In the genomic region with DNA sequence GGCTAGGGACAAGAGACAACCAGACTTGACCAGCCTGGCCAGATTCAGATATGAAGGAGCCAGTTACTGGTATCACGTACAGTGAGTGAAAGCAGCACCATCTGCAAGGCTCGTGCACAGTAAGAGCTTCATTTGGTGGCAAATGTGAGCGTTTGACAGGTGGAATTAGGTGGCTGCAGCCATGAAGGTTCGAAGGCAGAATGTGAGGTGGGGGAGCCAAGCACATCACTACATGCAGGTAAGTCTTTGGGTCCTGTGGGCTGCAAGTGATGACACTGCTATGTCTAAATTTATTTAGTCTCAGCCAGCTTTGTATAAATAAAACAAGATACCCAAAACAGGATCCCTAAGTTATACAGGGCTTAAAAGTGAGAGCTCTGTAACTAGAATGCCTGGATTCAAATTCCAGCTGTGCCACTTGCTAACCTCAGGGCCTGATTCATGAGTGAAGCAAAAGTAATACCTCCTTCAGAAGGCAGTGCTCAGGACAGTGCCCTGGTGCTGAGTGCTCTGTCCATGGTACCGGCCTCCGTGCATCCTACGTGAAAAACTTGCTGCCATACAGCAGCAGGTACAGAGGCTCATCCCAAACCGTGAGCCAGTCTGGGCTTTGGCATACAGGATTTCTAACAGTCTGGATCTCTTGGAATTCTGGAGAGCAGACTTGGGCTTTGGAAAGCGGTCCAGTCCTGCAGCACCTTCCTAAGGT, we compare ENCODE assay signal across 2 cellular contexts.
A peak's percentile ranks its signal among the peaks of the same experiment; 100 is the strongest.
TF ChIP-seq lines count a peak whose summit lies in the region.

No MANE protein-coding gene starts in this region.

TF ChIP-seq in IMR-90, 13 proteins besides CTCF, POLR2A, EP300 and RAD21:
- TF ChIP-seq RCOR1 (IDR thresholded peaks at IDR 0.05; ENCODE audit: insufficient replicate concordance, low read length): no peak
- peak; percentile 96 for TF ChIP-seq MXI1 (IDR thresholded peaks at IDR 0.05; ENCODE audit: borderline replicate concordance, low read depth, low read length)

TF ChIP-seq in K562, 482 proteins besides CTCF, POLR2A, EP300 and RAD21 (continues in another document):
- TF ChIP-seq NFATC3 (IDR thresholded peaks at IDR 0.05): no peak
- TF ChIP-seq, protein P1, sequence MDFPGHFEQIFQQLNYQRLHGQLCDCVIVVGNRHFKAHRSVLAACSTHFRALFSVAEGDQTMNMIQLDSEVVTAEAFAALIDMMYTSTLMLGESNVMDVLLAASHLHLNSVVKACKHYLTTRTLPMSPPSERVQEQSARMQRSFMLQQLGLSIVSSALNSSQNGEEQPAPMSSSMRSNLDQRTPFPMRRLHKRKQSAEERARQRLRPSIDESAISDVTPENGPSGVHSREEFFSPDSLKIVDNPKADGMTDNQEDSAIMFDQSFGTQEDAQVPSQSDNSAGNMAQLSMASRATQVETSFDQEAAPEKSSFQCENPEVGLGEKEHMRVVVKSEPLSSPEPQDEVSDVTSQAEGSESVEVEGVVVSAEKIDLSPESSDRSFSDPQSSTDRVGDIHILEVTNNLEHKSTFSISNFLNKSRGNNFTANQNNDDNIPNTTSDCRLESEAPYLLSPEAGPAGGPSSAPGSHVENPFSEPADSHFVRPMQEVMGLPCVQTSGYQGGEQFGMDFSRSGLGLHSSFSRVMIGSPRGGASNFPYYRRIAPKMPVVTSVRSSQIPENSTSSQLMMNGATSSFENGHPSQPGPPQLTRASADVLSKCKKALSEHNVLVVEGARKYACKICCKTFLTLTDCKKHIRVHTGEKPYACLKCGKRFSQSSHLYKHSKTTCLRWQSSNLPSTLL (IDR thresholded peaks at IDR 0.05): no peak
- no peak for TF ChIP-seq ZNF778 (CRISPR knock-in tag; IDR thresholded peaks at IDR 0.05)
- no peak for TF ChIP-seq HSF4 (CRISPR knock-in tag; IDR thresholded peaks at IDR 0.05; ENCODE audit: borderline replicate concordance)
- no peak for TF ChIP-seq RBM15 (IDR thresholded peaks at IDR 0.05; ENCODE audit: insufficient read depth, low read length)
- TF ChIP-seq, protein P2, sequence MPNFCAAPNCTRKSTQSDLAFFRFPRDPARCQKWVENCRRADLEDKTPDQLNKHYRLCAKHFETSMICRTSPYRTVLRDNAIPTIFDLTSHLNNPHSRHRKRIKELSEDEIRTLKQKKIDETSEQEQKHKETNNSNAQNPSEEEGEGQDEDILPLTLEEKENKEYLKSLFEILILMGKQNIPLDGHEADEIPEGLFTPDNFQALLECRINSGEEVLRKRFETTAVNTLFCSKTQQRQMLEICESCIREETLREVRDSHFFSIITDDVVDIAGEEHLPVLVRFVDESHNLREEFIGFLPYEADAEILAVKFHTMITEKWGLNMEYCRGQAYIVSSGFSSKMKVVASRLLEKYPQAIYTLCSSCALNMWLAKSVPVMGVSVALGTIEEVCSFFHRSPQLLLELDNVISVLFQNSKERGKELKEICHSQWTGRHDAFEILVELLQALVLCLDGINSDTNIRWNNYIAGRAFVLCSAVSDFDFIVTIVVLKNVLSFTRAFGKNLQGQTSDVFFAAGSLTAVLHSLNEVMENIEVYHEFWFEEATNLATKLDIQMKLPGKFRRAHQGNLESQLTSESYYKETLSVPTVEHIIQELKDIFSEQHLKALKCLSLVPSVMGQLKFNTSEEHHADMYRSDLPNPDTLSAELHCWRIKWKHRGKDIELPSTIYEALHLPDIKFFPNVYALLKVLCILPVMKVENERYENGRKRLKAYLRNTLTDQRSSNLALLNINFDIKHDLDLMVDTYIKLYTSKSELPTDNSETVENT (CRISPR knock-in tag; IDR thresholded peaks at IDR 0.05): no peak
- no peak for TF ChIP-seq SMARCE1 (IDR thresholded peaks at IDR 0.05)
- TF ChIP-seq, protein P3, sequence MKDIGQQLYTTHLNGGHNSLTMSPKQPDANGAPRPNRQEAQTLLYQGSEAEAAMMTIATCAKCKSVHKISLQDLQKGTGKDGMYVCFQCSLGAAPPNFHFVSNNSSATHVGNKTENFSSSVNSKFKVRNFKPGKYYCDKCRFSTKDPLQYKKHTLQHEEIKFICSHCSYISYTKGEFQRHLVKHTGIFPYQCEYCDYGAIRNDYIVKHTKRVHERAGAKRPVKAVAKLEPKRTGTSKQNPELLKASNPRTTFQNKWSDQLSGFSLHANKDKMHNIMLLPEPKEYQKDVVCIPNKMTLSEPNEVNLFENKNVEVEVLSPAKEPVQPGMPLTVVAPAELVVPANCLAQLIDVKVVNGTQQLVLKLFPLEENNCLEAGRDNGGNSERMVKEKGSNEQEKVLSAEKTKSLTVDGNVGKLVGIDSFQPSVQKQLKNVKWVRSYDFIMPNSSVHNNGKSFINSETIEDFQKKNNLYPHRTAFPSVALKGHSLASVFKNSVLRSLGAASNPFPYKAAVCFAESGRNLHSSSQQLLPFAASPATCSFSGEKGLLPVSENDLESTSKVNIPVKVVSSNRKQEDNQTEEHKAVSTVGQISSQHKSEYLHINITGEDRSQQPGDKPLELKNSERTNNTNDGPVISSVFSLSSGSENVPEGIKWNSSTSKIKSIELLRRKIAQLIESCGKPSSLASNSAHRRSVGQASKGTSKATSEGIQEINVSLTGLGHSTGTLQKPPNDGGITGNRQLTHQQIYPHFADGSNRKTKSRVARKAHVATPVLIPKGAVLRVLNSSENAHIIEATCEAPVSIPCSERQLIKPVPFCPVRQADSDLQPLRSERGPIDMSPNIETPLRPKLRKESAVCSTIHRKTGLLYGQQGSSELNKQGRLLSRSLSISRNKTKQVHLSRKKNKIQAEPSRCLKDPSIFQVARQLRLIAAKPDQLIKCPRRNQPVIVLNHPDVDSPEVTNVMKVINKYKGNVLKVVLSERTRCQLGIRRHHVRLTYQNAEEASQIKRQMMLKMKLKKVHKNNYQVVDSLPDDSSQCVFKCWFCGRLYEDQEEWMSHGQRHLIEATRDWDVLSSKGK (CRISPR knock-in tag; IDR thresholded peaks at IDR 0.05): no peak
- no peak for TF ChIP-seq WHSC1 (IDR thresholded peaks at IDR 0.05; ENCODE audit: low read length)
- no peak for TF ChIP-seq ZNF274 (IDR thresholded peaks at IDR 0.05; ENCODE audit: borderline replicate concordance, low read depth, low read length)
- TF ChIP-seq, protein P4, sequence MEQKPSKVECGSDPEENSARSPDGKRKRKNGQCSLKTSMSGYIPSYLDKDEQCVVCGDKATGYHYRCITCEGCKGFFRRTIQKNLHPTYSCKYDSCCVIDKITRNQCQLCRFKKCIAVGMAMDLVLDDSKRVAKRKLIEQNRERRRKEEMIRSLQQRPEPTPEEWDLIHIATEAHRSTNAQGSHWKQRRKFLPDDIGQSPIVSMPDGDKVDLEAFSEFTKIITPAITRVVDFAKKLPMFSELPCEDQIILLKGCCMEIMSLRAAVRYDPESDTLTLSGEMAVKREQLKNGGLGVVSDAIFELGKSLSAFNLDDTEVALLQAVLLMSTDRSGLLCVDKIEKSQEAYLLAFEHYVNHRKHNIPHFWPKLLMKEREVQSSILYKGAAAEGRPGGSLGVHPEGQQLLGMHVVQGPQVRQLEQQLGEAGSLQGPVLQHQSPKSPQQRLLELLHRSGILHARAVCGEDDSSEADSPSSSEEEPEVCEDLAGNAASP (IDR thresholded peaks at IDR 0.05): no peak
- TF ChIP-seq, protein P5, sequence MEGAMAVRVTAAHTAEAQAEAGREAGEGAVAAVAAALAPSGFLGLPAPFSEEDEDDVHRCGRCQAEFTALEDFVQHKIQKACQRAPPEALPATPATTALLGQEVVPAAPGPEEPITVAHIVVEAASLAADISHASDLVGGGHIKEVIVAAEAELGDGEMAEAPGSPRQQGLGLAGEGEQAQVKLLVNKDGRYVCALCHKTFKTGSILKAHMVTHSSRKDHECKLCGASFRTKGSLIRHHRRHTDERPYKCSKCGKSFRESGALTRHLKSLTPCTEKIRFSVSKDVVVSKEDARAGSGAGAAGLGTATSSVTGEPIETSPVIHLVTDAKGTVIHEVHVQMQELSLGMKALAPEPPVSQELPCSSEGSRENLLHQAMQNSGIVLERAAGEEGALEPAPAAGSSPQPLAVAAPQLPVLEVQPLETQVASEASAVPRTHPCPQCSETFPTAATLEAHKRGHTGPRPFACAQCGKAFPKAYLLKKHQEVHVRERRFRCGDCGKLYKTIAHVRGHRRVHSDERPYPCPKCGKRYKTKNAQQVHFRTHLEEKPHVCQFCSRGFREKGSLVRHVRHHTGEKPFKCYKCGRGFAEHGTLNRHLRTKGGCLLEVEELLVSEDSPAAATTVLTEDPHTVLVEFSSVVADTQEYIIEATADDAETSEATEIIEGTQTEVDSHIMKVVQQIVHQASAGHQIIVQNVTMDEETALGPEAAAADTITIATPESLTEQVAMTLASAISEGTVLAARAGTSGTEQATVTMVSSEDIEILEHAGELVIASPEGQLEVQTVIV (CRISPR knock-in tag; IDR thresholded peaks at IDR 0.05; ENCODE audit: borderline replicate concordance): no peak
- no peak for TF ChIP-seq MXI1 (IDR thresholded peaks at IDR 0.05; ENCODE audit: low read depth, low read length)
- no peak for TF ChIP-seq ZNF146 (CRISPR knock-in tag; IDR thresholded peaks at IDR 0.05; ENCODE audit: unreplicated experiment)
- no peak for TF ChIP-seq PHF20 (IDR thresholded peaks at IDR 0.05; ENCODE audit: partially characterized antibody)
- TF ChIP-seq PURB (CRISPR knock-in tag; IDR thresholded peaks at IDR 0.05; ENCODE audit: low read depth): no peak
- TF ChIP-seq TAF7 (tag; IDR thresholded peaks at IDR 0.05): no peak
- TF ChIP-seq, protein P6, sequence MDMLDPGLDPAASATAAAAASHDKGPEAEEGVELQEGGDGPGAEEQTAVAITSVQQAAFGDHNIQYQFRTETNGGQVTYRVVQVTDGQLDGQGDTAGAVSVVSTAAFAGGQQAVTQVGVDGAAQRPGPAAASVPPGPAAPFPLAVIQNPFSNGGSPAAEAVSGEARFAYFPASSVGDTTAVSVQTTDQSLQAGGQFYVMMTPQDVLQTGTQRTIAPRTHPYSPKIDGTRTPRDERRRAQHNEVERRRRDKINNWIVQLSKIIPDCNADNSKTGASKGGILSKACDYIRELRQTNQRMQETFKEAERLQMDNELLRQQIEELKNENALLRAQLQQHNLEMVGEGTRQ (CRISPR knock-in tag; IDR thresholded peaks at IDR 0.05): no peak
- TF ChIP-seq HDAC2 (IDR thresholded peaks at IDR 0.05): no peak
- TF ChIP-seq ILK (tag; IDR thresholded peaks at IDR 0.05; ENCODE audit: borderline replicate concordance, low read depth): no peak
- no peak for TF ChIP-seq FOXA1 (IDR thresholded peaks at IDR 0.05; ENCODE audit: borderline replicate concordance)
- TF ChIP-seq NONO (IDR thresholded peaks at IDR 0.05; ENCODE audit: low read depth in 2 of 2, low read length in 1 of 2): no peak
- TF ChIP-seq TCF3 (CRISPR knock-in tag; IDR thresholded peaks at IDR 0.05): no peak
- TF ChIP-seq RBFOX2 (IDR thresholded peaks at IDR 0.05; ENCODE audit: low read depth, low read length): no peak
- TF ChIP-seq, protein P7, sequence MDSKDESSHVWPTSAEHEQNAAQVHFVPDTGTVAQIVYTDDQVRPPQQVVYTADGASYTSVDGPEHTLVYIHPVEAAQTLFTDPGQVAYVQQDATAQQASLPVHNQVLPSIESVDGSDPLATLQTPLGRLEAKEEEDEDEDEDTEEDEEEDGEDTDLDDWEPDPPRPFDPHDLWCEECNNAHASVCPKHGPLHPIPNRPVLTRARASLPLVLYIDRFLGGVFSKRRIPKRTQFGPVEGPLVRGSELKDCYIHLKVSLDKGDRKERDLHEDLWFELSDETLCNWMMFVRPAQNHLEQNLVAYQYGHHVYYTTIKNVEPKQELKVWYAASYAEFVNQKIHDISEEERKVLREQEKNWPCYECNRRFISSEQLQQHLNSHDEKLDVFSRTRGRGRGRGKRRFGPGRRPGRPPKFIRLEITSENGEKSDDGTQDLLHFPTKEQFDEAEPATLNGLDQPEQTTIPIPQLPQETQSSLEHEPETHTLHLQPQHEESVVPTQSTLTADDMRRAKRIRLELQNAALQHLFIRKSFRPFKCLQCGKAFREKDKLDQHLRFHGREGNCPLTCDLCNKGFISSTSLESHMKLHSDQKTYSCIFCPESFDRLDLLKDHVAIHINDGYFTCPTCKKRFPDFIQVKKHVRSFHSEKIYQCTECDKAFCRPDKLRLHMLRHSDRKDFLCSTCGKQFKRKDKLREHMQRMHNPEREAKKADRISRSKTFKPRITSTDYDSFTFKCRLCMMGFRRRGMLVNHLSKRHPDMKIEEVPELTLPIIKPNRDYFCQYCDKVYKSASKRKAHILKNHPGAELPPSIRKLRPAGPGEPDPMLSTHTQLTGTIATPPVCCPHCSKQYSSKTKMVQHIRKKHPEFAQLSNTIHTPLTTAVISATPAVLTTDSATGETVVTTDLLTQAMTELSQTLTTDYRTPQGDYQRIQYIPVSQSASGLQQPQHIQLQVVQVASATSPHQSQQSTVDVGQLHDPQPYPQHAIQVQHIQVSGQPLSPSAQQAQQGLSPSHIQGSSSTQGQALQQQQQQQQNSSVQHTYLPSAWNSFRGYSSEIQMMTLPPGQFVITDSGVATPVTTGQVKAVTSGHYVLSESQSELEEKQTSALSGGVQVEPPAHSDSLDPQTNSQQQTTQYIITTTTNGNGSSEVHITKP (IDR thresholded peaks at IDR 0.05; ENCODE audit: partially characterized antibody): no peak
- TF ChIP-seq TCF7L2 (IDR thresholded peaks at IDR 0.05; ENCODE audit: low read depth, low read length): no peak
- TF ChIP-seq ZFP36 (IDR thresholded peaks at IDR 0.05; ENCODE audit: low read depth, low read length, partially characterized antibody): no peak
- TF ChIP-seq NCOA1 (IDR thresholded peaks at IDR 0.05; ENCODE audit: low read depth): peak; percentile 76
- TF ChIP-seq MIER1 (IDR thresholded peaks at IDR 0.05; ENCODE audit: low read depth): 0 out of 2 replicates have a peak, but pooled peaks have one; percentile 48
- no peak for TF ChIP-seq ZNF445 (CRISPR knock-in tag; IDR thresholded peaks at IDR 0.05; ENCODE audit: low read depth)
- TF ChIP-seq NFIC (IDR thresholded peaks at IDR 0.05): no peak
- no peak for TF ChIP-seq KLF6 (CRISPR knock-in tag; IDR thresholded peaks at IDR 0.05; ENCODE audit: borderline replicate concordance)
- TF ChIP-seq, protein P8, sequence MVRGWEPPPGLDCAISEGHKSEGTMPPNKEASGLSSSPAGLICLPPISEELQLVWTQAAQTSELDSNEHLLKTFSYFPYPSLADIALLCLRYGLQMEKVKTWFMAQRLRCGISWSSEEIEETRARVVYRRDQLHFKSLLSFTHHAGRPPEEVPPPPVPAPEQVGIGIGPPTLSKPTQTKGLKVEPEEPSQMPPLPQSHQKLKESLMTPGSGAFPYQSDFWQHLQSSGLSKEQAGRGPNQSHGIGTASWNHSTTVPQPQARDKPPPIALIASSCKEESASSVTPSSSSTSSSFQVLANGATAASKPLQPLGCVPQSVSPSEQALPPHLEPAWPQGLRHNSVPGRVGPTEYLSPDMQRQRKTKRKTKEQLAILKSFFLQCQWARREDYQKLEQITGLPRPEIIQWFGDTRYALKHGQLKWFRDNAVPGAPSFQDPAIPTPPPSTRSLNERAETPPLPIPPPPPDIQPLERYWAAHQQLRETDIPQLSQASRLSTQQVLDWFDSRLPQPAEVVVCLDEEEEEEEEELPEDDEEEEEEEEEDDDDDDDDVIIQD (CRISPR knock-in tag; IDR thresholded peaks at IDR 0.05): no peak
- TF ChIP-seq, protein P9, sequence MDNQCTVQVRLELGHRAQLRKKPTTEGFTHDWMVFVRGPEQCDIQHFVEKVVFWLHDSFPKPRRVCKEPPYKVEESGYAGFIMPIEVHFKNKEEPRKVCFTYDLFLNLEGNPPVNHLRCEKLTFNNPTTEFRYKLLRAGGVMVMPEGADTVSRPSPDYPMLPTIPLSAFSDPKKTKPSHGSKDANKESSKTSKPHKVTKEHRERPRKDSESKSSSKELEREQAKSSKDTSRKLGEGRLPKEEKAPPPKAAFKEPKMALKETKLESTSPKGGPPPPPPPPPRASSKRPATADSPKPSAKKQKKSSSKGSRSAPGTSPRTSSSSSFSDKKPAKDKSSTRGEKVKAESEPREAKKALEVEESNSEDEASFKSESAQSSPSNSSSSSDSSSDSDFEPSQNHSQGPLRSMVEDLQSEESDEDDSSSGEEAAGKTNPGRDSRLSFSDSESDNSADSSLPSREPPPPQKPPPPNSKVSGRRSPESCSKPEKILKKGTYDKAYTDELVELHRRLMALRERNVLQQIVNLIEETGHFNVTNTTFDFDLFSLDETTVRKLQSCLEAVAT (IDR thresholded peaks at IDR 0.05): no peak
